ENCODE assay signal across 8 cellular contexts in genomic region chr9:107282759-107283620, GRCh38. TPM values are rescaled to one million over a fixed set of nuclear protein-coding genes. Genes with fewer than 3 reads are reported as not detected.
DNase-seq lines count a peak whose midpoint lies in the region; ATAC-seq and TF ChIP-seq lines count a peak whose summit lies in the region.

Gene RAD23B (plus strand): TSS chr9:107283279. CDS start chr9:107283630, 351 bp downstream.

- TF ChIP-seq CTCF in AG04450 (IDR thresholded peaks at IDR 0.05; ENCODE audit: low read depth, low read length) (no peak), WTC11 (IDR thresholded peaks at IDR 0.05) (no peak), cardiac fibroblast (IDR thresholded peaks at IDR 0.05; ENCODE audit: low read depth, low read length) (no peak)

- CTCF ChIA-PET in AG04450 (lab: Charles Lee) (interaction anchor here (1.1 to 1.4 kb wide), 2 partner anchors 20 to 58 kb away, joined by 6 to 10 read pairs; no protein-coding TSS in a partner anchor), WTC11 (lab: Charles Lee) (interaction anchor here (1.6 kb wide), 1 partner anchor 58 kb away, joined by 5 read pairs; no protein-coding TSS in a partner anchor)

- peaks cover 50% of the 10 kb centered on the region for H3K4me1 Mint-ChIP-seq in WTC11

- H3K9me3 Mint-ChIP-seq in WTC11, result no peaks in the 10 kb centered on the region; the same call in 1 of the 2 replicates

- peaks cover 3% of the 10 kb centered on the region; the same call in 1 of the 2 replicates for H3K36me3 Mint-ChIP-seq in WTC11

- peak within 1 kb of the TSS; percentile 99 for H3K27ac Mint-ChIP-seq in WTC11

- peak within 1 kb of the TSS; percentile 94 for H3K4me3 ChIP-seq in AG04450 (ENCODE audit: low read depth, low read length)
- H3K4me3 ChIP-seq in cardiac fibroblast (replicated peaks in 1 of 2; ENCODE audit: low read depth in 2 of 2, low read length in 2 of 2), result peak within 1 kb of the TSS; percentile 77 to 91

- ATAC-seq in GM18909 (IDR thresholded peaks at IDR 0.05; ENCODE audit: poor library complexity, unreplicated experiment), result peak; percentile 88
- ATAC-seq in HG03175 (IDR thresholded peaks at IDR 0.05; ENCODE audit: unreplicated experiment), result peak; percentile 88
- ATAC-seq in WTC11, result peak; percentile 91

- no peaks in the 10 kb centered on the region for H3K27me3 Mint-ChIP-seq in WTC11 (ENCODE audit: low read depth)

- peak; percentile 97 for DNase-seq in AG04450 (ENCODE audit: low read depth, low spot score)
- peak; percentile 97 for DNase-seq in NCI-H226
- peak; percentile 97 for DNase-seq in WTC11 (ENCODE audit: low spot score)
- peak; percentile 99 for DNase-seq in cardiac fibroblast (ENCODE audit: low read depth in 2 of 2)
- peak; percentile 95 for DNase-seq in iPS-NIHi7 (ENCODE audit: extremely low spot score)
- peak; percentile 96 for DNase-seq in smooth muscle cell of the brain vasculature (ENCODE audit: low read depth, low spot score)

- peak within 1 kb of the TSS; percentile 93 for H3K4me3 Mint-ChIP-seq in WTC11

- H3K27ac ChIP-seq in AG04450 (ENCODE audit: low read depth, low read length), result peak within 1 kb of the TSS; percentile 86

- POLR2A ChIA-PET in AG04450 (lab: Yijun Ruan, JAX) (interaction anchor here (0.9 to 3.2 kb wide), 6 partner anchors 8 to 60 kb away, joined by 3 to 25 read pairs (median 6); no protein-coding TSS in a partner anchor), WTC11 (lab: Charles Lee) (interaction anchor here (1.0 to 1.5 kb wide), 2 partner anchors 22 kb away, joined by 3 read pairs; no protein-coding TSS in a partner anchor)

- no peaks in the 10 kb centered on the region for H3K27me3 ChIP-seq in AG04450 (ENCODE audit: control insufficient read depth, insufficient read depth, low read length)

- H3K9me3 ChIP-seq in AG04450 (ENCODE audit: control insufficient read depth, insufficient read depth, low read length), result peaks cover 4% of the 10 kb centered on the region; the same call in 1 of the 2 replicates

TF ChIP-seq in WTC11, 78 proteins besides CTCF, POLR2A, EP300 and RAD21 (continues in another document):
- TF ChIP-seq ZNF396 (CRISPR knock-in tag; IDR thresholded peaks at IDR 0.05; ENCODE audit: borderline replicate concordance) (no peak), FOXP4 (CRISPR knock-in tag; IDR thresholded peaks at IDR 0.05) (peak; percentile 78; the same call in 1 of the 2 replicates), JUN (CRISPR knock-in tag; IDR thresholded peaks at IDR 0.05) (no peak; the same call in 1 of the 2 replicates), NR3C1 (CRISPR knock-in tag; conservative IDR thresholded peaks at IDR 0.05; ENCODE audit: low read depth) (peak; percentile 87; the same call in 1 of the 2 replicates), FOXK1 (CRISPR knock-in tag; IDR thresholded peaks at IDR 0.05) (0 out of 2 replicates have a peak, but pooled peaks have one; percentile 29), OVOL2 (CRISPR knock-in tag; IDR thresholded peaks at IDR 0.05; ENCODE audit: borderline replicate concordance) (no peak), ESRRA (CRISPR knock-in tag; IDR thresholded peaks at IDR 0.05; ENCODE audit: borderline replicate concordance) (no peak; the same call in 1 of the 2 replicates), E2F4 (CRISPR knock-in tag; IDR thresholded peaks at IDR 0.05; ENCODE audit: borderline replicate concordance, low read depth) (0 out of 2 replicates have a peak, but pooled peaks have one; percentile 47)
- TF ChIP-seq, protein P1, sequence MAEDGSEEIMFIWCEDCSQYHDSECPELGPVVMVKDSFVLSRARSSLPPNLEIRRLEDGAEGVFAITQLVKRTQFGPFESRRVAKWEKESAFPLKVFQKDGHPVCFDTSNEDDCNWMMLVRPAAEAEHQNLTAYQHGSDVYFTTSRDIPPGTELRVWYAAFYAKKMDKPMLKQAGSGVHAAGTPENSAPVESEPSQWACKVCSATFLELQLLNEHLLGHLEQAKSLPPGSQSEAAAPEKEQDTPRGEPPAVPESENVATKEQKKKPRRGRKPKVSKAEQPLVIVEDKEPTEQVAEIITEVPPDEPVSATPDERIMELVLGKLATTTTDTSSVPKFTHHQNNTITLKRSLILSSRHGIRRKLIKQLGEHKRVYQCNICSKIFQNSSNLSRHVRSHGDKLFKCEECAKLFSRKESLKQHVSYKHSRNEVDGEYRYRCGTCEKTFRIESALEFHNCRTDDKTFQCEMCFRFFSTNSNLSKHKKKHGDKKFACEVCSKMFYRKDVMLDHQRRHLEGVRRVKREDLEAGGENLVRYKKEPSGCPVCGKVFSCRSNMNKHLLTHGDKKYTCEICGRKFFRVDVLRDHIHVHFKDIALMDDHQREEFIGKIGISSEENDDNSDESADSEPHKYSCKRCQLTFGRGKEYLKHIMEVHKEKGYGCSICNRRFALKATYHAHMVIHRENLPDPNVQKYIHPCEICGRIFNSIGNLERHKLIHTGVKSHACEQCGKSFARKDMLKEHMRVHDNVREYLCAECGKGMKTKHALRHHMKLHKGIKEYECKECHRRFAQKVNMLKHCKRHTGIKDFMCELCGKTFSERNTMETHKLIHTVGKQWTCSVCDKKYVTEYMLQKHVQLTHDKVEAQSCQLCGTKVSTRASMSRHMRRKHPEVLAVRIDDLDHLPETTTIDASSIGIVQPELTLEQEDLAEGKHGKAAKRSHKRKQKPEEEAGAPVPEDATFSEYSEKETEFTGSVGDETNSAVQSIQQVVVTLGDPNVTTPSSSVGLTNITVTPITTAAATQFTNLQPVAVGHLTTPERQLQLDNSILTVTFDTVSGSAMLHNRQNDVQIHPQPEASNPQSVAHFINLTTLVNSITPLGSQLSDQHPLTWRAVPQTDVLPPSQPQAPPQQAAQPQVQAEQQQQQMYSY (CRISPR knock-in tag; IDR thresholded peaks at IDR 0.05), result 0 out of 2 replicates have a peak, but pooled peaks have one; percentile 43
- TF ChIP-seq, protein P2, sequence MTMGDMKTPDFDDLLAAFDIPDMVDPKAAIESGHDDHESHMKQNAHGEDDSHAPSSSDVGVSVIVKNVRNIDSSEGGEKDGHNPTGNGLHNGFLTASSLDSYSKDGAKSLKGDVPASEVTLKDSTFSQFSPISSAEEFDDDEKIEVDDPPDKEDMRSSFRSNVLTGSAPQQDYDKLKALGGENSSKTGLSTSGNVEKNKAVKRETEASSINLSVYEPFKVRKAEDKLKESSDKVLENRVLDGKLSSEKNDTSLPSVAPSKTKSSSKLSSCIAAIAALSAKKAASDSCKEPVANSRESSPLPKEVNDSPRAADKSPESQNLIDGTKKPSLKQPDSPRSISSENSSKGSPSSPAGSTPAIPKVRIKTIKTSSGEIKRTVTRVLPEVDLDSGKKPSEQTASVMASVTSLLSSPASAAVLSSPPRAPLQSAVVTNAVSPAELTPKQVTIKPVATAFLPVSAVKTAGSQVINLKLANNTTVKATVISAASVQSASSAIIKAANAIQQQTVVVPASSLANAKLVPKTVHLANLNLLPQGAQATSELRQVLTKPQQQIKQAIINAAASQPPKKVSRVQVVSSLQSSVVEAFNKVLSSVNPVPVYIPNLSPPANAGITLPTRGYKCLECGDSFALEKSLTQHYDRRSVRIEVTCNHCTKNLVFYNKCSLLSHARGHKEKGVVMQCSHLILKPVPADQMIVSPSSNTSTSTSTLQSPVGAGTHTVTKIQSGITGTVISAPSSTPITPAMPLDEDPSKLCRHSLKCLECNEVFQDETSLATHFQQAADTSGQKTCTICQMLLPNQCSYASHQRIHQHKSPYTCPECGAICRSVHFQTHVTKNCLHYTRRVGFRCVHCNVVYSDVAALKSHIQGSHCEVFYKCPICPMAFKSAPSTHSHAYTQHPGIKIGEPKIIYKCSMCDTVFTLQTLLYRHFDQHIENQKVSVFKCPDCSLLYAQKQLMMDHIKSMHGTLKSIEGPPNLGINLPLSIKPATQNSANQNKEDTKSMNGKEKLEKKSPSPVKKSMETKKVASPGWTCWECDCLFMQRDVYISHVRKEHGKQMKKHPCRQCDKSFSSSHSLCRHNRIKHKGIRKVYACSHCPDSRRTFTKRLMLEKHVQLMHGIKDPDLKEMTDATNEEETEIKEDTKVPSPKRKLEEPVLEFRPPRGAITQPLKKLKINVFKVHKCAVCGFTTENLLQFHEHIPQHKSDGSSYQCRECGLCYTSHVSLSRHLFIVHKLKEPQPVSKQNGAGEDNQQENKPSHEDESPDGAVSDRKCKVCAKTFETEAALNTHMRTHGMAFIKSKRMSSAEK (CRISPR knock-in tag; IDR thresholded peaks at IDR 0.05; ENCODE audit: borderline replicate concordance), result no peak

RNA-seq across cellular contexts. Expression of gene RAD23B, which starts in this region (rescaled TPM):
- polyA plus RNA-seq in AG04450 (2011; rRNA removed), result 214 and 224 TPM in 2 replicates
- polyA minus RNA-seq in AG04450 (2011; rRNA and poly(A)+ RNA removed), result 309 and 330 TPM in 2 replicates
- total RNA-seq in WTC11 (2021), result 150 to 180 TPM (median 160 TPM) in 3 replicates

Comparison
In these comparisons a context has a peak if more than half of its experiments do, and no peak if none do; other contexts are left out.
1. Peak in every context shown above with its lines: DNase-seq, ATAC-seq, H3K4me3 ChIP-seq and H3K27ac ChIP-seq.